17 cellular contexts compared by ENCODE assay signal in the genomic region with DNA sequence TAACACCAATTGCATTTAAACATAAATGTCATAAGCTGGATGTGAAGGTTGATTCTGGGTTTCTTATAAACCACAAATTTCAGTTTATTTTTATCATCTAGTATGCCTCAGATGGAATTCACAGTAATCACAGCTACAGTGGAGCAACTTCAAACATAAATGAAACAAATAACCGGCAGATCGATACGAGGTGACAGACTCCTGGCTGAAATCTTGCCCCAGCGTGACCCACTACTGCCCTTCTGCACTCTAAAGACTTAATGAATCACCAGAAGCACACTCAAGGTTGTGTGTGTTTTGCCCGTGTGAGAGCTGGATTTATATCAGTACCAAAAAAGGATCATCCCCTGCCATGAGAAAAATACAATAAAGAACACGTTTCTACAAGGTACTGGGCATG.
DNase-seq lines count a peak whose midpoint lies in the region; ATAC-seq and TF ChIP-seq lines count a peak whose summit lies in the region.
"Had no signal": no experiment of that assay in that cellular context is flagged by ENCODE, and none has a peak within 500 bp of the region (broad histone marks: within the 10 kb centered on the region; RNA-seq: fewer than 3 reads in every experiment).

No MANE protein-coding gene starts in this region.

- no peak for TF ChIP-seq CTCF in GM06990 (IDR thresholded peaks at IDR 0.05; ENCODE audit: insufficient read depth, low read length, poor library complexity, severe bottlenecking)
- TF ChIP-seq CTCF in body of pancreas (IDR thresholded peaks at IDR 0.05) = no peak

- H3K36me3 Mint-ChIP-seq in IgD-negative memory B cell = peaks cover 12% of the 10 kb centered on the region
- peaks cover 4% of the 10 kb centered on the region for H3K36me3 Mint-ChIP-seq in natural killer cell treated with Interleukin-12 subunit alpha and Interleukin-12 subunit beta and Interleukin-15 and Interleukin-18, amount 100 ng/mL, for 72 hours

- WGBS in body of pancreas, 2 donors = 37 to 44% methylated on average over 6 of the region's 6 CpGs

- H3K4me1 Mint-ChIP-seq in IgD-negative memory B cell = peaks cover 47 to 66% (median 60%) of the 10 kb centered on the region in 3 donors
- H3K4me1 Mint-ChIP-seq in natural killer cell treated with Interleukin-12 subunit alpha and Interleukin-12 subunit beta and Interleukin-15 and Interleukin-18, amount 100 ng/mL, for 72 hours (ENCODE audit: low read depth in 2 of 2) = peaks cover 40% of the 10 kb centered on the region in 2 donors

- H3K9me3 ChIP-seq in body of pancreas (no peaks in the 10 kb centered on the region), MG63 (no peaks in the 10 kb centered on the region; the same call in 1 of the 2 replicates)

- no peak for DNase-seq in GM06990 (ENCODE audit: extremely low read depth, insufficient read length)
- no peak for DNase-seq in body of pancreas
- no peak for DNase-seq in natural killer cell treated with Interleukin-12 subunit alpha and Interleukin-12 subunit beta and Interleukin-15 and Interleukin-18, amount 100 ng/mL, for 72 hours (ENCODE audit: low spot score)
- no peak for DNase-seq in NCI-H1417 (lab: John Stamatoyannopoulos, UW)
- DNase-seq in MG63 = no peak
- no peak for DNase-seq in NCI-H128 (lab: John Stamatoyannopoulos, UW; ENCODE audit: unreplicated experiment)
- DNase-seq: ACHN, AML-193, GOT3, Kasumi-1, NCI-H1417 treated with DMSO at 0.1 percent for 48 hours, NCI-H2029, NCI-H2171, NCI-H774, T-cell had no signal

- H3K4me3 Mint-ChIP-seq in IgD-negative memory B cell = peak overlapping the region; percentile 5 to 81 (median 39)
- H3K4me3 Mint-ChIP-seq in natural killer cell treated with Interleukin-12 subunit alpha and Interleukin-12 subunit beta and Interleukin-15 and Interleukin-18, amount 100 ng/mL, for 72 hours = peak overlapping the region; percentile 52

- no peaks in the 10 kb centered on the region for H3K27me3 Mint-ChIP-seq in IgD-negative memory B cell
- no peaks in the 10 kb centered on the region for H3K27me3 Mint-ChIP-seq in natural killer cell treated with Interleukin-12 subunit alpha and Interleukin-12 subunit beta and Interleukin-15 and Interleukin-18, amount 100 ng/mL, for 72 hours
- H3K27me3 Mint-ChIP-seq: T-cell had no signal

- H3K9me3 Mint-ChIP-seq in IgD-negative memory B cell = peaks cover 4 to 11% (median 6%) of the 10 kb centered on the region in 3 donors
- peaks cover 2% of the 10 kb centered on the region for H3K9me3 Mint-ChIP-seq in natural killer cell treated with Interleukin-12 subunit alpha and Interleukin-12 subunit beta and Interleukin-15 and Interleukin-18, amount 100 ng/mL, for 72 hours

- no peaks in the 10 kb centered on the region for H3K4me1 ChIP-seq in body of pancreas

- H3K27me3 ChIP-seq in GM06990 (replicated peaks; ENCODE audit: control insufficient read depth, insufficient read depth, low read length) = no peaks in the 10 kb centered on the region
- H3K27me3 ChIP-seq in body of pancreas = no peaks in the 10 kb centered on the region
- H3K27me3 ChIP-seq in MG63 = no peaks in the 10 kb centered on the region

- H3K4me3 ChIP-seq in GM06990 (replicated peaks; ENCODE audit: low read depth, low read length) = peak overlapping the region; percentile 34
- no peak overlapping the region for H3K4me3 ChIP-seq in body of pancreas
- no peak overlapping the region for H3K4me3 ChIP-seq in MG63
- H3K4me3 ChIP-seq: SK-N-MC had no signal

- TF ChIP-seq POLR2A in body of pancreas (IDR thresholded peaks at IDR 0.05) = no peak

- peak overlapping the region in 1 of 3 donors; percentile 7 for H3K27ac Mint-ChIP-seq in IgD-negative memory B cell
- H3K27ac Mint-ChIP-seq in natural killer cell treated with Interleukin-12 subunit alpha and Interleukin-12 subunit beta and Interleukin-15 and Interleukin-18, amount 100 ng/mL, for 72 hours = peak overlapping the region in 1 of 2 donors; percentile 10

- no peak overlapping the region for H3K27ac ChIP-seq in body of pancreas
- H3K27ac ChIP-seq: SK-N-MC had no signal

- ATAC-seq in body of pancreas = peak; percentile 47
- no peak for ATAC-seq in natural killer cell treated with Interleukin-12 subunit alpha and Interleukin-12 subunit beta and Interleukin-15 and Interleukin-18, amount 100 ng/mL, for 72 hours
- ATAC-seq: T-cell had no signal

- intact Hi-C loops in body of pancreas (cut with DNase I) = no loop called here

- H3K36me3 ChIP-seq in GM06990 (ENCODE audit: control insufficient read depth, insufficient read depth, low read length) = no peaks in the 10 kb centered on the region
- no peaks in the 10 kb centered on the region for H3K36me3 ChIP-seq in body of pancreas (replicated peaks in 1 of 2; ENCODE audit: insufficient read depth in 1 of 2, low read depth in 2 of 2)
- no peaks in the 10 kb centered on the region for H3K36me3 ChIP-seq in MG63
